8 cellular contexts compared by ENCODE assay signal in the genomic region with DNA sequence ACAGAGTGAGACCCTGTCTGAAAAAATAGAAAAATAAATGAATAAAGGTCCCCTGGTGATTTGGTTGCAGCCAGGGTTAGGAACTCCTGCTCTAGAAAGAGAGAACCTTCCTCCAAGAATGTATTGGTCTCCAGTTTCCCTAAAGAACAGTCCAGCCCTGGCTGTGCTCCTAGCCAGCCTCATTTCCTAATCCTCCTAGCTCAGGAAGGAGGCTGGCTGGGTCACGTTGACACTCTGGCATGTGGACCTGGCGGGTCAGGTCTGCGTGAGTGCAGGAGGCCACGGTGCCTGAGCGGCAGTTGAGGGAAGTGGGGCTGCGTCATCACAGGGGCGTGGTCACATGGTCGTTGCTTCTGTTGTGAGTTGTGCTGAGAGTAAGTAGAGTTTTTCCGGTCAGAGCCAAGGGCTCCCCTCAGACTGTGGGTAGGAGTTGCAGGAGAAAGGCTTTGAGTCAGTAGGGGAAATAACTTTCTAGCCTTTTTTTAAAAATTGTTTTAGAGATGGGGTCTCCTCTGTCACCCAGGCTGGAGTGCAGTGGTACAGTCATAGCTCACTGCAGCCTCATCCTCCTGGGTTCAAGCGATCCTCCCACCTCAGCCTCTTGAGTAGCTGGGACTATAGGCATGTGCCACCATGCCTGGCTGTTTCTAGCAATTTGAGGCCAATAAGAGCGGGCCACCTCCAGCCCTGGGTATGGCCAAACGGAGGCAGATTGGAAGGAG.
A peak's percentile ranks its signal among the peaks of the same experiment; 100 is the strongest.
DNase-seq lines count a peak whose midpoint lies in the region; ATAC-seq, FAIRE-seq and TF ChIP-seq lines count a peak whose summit lies in the region.

No MANE protein-coding gene starts in this region.

- no peaks in the 10 kb centered on the region for H3K4me1 ChIP-seq in PC-3 (ENCODE audit: insufficient read depth, low read length)

- POLR2A ChIA-PET in PC-3 (lab: Charles Lee; ENCODE audit: unreplicated experiment) = no interaction called here

- no peaks in the 10 kb centered on the region for H3K79me2 ChIP-seq in PC-3 (ENCODE audit: low read length)

- H3K4me3 ChIP-seq in PC-3 (ENCODE audit: low read length) = no peak overlapping the region
- no peak overlapping the region for H3K4me3 ChIP-seq in foreskin fibroblast (ENCODE audit: low read depth in 1 of 2, low read length in 2 of 2)

- H3K9me3 Mint-ChIP-seq in activated T-helper 1 cell treated with anti-CD3 and anti-CD28 coated beads, Interleukin-12 subunit alpha, Interleukin-12 subunit beta, Interleukin-2, Interleukin-4 antibody, amounts not matched to agents 30 ng/mL and 10 ng/mL and 1 ng/mL, durations not matched to agents 14 hours and 24 hours and 36 hours = no peaks in the 10 kb centered on the region

- H3K36me3 ChIP-seq in PC-3 (ENCODE audit: low read depth, low read length) = no peaks in the 10 kb centered on the region

- no peaks in the 10 kb centered on the region for H3K27me3 Mint-ChIP-seq in activated T-helper 1 cell treated with anti-CD3 and anti-CD28 coated beads, Interleukin-12 subunit alpha, Interleukin-12 subunit beta, Interleukin-2, Interleukin-4 antibody, amounts not matched to agents 30 ng/mL and 10 ng/mL and 1 ng/mL, durations not matched to agents 14 hours and 24 hours and 36 hours (ENCODE audit: insufficient read depth)

- peak; percentile 88 for DNase-seq in EH (ENCODE audit: low read depth)
- peak; percentile 41 for DNase-seq in PC-3
- DNase-seq in activated T-helper 1 cell treated with anti-CD3 and anti-CD28 coated beads, Interleukin-12 subunit alpha, Interleukin-12 subunit beta, Interleukin-2, Interleukin-4 antibody, amounts not matched to agents 30 ng/mL and 10 ng/mL and 1 ng/mL, durations not matched to agents 14 hours and 24 hours and 36 hours (ENCODE audit: low spot score) = peak; percentile 80
- DNase-seq in foreskin fibroblast = peak; percentile 68 to 83
- peak; percentile 77 for DNase-seq in renal cortical epithelial cell (ENCODE audit: low read depth)
- DNase-seq in urothelium cell line (ENCODE audit: low spot score) = peak; percentile 55

- intact Hi-C loops in PC-3 (cut with micrococcal nuclease) = no loop called here
- intact Hi-C loops in activated T-helper 1 cell treated with anti-CD3 and anti-CD28 coated beads, Interleukin-12 subunit alpha, Interleukin-12 subunit beta, Interleukin-2, Interleukin-4 antibody, amounts not matched to agents 30 ng/mL and 10 ng/mL and 1 ng/mL, durations not matched to agents 14 hours and 24 hours and 36 hours (cut with micrococcal nuclease) = loop anchor here (1.0 to 10.0 kb wide), 7 partner anchors 10 to 409 kb away; a partner anchor contains a TSS

- no peak overlapping the region for H2AFZ ChIP-seq in PC-3 (ENCODE audit: low read length)

- no peak overlapping the region for H3K9ac ChIP-seq in PC-3 (ENCODE audit: low read length)

- H4K20me1 ChIP-seq in PC-3 (ENCODE audit: low read length) = no peaks in the 10 kb centered on the region

- H3K27me3 ChIP-seq in PC-3 (ENCODE audit: low read length) = no peaks in the 10 kb centered on the region

- no peaks in the 10 kb centered on the region for H3K36me3 Mint-ChIP-seq in activated T-helper 1 cell treated with anti-CD3 and anti-CD28 coated beads, Interleukin-12 subunit alpha, Interleukin-12 subunit beta, Interleukin-2, Interleukin-4 antibody, amounts not matched to agents 30 ng/mL and 10 ng/mL and 1 ng/mL, durations not matched to agents 14 hours and 24 hours and 36 hours (ENCODE audit: low read depth)

- peak overlapping the region; percentile 55 for H3K4me3 Mint-ChIP-seq in activated T-helper 1 cell treated with anti-CD3 and anti-CD28 coated beads, Interleukin-12 subunit alpha, Interleukin-12 subunit beta, Interleukin-2, Interleukin-4 antibody, amounts not matched to agents 30 ng/mL and 10 ng/mL and 1 ng/mL, durations not matched to agents 14 hours and 24 hours and 36 hours

- H3F3A ChIP-seq in PC-3 (ENCODE audit: low read length, unreplicated experiment) = no peaks in the 10 kb centered on the region

- BruUV-seq in PC-3 (replicated peaks; lab: Mats Ljungman, UMichigan) = no TSS peak

- H3K4me1 Mint-ChIP-seq in activated T-helper 1 cell treated with anti-CD3 and anti-CD28 coated beads, Interleukin-12 subunit alpha, Interleukin-12 subunit beta, Interleukin-2, Interleukin-4 antibody, amounts not matched to agents 30 ng/mL and 10 ng/mL and 1 ng/mL, durations not matched to agents 14 hours and 24 hours and 36 hours (ENCODE audit: low read depth) = peaks cover 43% of the 10 kb centered on the region

- H3K9me3 ChIP-seq in PC-3 (ENCODE audit: low read length) = no peaks in the 10 kb centered on the region

- CTCF ChIA-PET in PC-3 (lab: Charles Lee) = no interaction called here

- ATAC-seq in HG02571 (IDR thresholded peaks at IDR 0.05; ENCODE audit: unreplicated experiment) (peak; percentile 53), PC-3 (peak; percentile 51), HG03139 (IDR thresholded peaks at IDR 0.05; ENCODE audit: unreplicated experiment) (no peak)

- no peaks in the 10 kb centered on the region for H3K9me2 ChIP-seq in PC-3 (replicated peaks; ENCODE audit: low read length)

- peak overlapping the region; percentile 89 for H3K27ac Mint-ChIP-seq in activated T-helper 1 cell treated with anti-CD3 and anti-CD28 coated beads, Interleukin-12 subunit alpha, Interleukin-12 subunit beta, Interleukin-2, Interleukin-4 antibody, amounts not matched to agents 30 ng/mL and 10 ng/mL and 1 ng/mL, durations not matched to agents 14 hours and 24 hours and 36 hours

- no peak for FAIRE-seq in urothelium cell line (lab: Jason Lieb, UNC)

- H3K27ac ChIP-seq in PC-3 (ENCODE audit: low read length) = no peak overlapping the region

- no peak overlapping the region for H3K4me2 ChIP-seq in PC-3 (ENCODE audit: low read length)

- no peak for TF ChIP-seq CTCF in PC-3 (conservative IDR thresholded peaks at IDR 0.05; ENCODE audit: low read depth, low read length)
- TF ChIP-seq CTCF in foreskin fibroblast (IDR thresholded peaks at IDR 0.05; ENCODE audit: low read depth, low read length) = no peak
